Comparison of ENCODE assay signal across 10 cellular contexts in the genomic region with DNA sequence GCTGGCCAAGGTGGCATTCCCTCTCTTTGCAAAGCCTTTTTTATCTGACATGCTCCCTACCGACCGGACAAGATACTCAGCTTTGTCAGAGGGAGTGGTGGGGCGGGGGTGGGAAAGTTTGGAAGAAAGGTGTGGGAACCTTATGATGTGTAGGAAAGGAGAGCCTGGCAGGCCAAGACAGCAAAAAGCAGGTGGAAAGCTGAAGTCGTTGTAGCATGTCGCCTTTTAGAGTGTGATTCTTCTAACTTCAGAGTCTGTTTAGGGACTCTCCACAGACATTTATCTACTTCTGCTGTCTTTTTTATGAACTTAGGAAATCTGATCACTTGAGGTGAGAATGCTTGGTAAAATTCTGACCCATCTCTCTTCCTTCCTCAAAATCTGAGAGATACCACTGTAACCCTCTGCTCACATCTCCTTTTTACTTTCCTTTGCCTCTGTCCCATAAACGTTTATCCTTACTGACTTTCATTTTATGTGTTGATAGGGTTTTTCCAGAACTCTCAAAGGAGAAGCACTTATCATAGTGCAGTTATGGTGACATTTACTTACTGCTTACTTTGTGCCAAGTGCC. TPM values are rescaled to one million over a fixed set of nuclear protein-coding genes. Genes with fewer than 3 reads are reported as not detected.
DNase-seq lines count a peak whose midpoint lies in the region; ATAC-seq, FAIRE-seq and TF ChIP-seq lines count a peak whose summit lies in the region.
"Had no signal": no experiment of that assay in that cellular context is flagged by ENCODE, and none has a peak within 500 bp of the region (broad histone marks: within the 10 kb centered on the region; RNA-seq: fewer than 3 reads in every experiment).

No MANE protein-coding gene starts in this region.

- no peak for TF ChIP-seq CTCF in spleen (IDR thresholded peaks at IDR 0.05 in 8 of 11, conservative IDR thresholded peaks at IDR 0.05 in 3 of 11)

- 53 to 64% (median 60%) methylated on average over 6 of the region's 6 CpGs for WGBS in spleen, 5 donors
- 55 to 60% (median 56%) methylated on average over 6 of the region's 6 CpGs for WGBS in small intestine, 3 donors

- peaks cover 26 to 77% (median 59%) of the 10 kb centered on the region in 6 donors for H3K4me1 ChIP-seq in spleen
- H3K4me1 ChIP-seq in small intestine (ENCODE audit: control insufficient read depth in 2 of 2, insufficient read depth in 1 of 2, low read depth in 1 of 2, low read length in 1 of 2), result peaks cover 0 to 5% of the 10 kb centered on the region in 2 donors

- no peak overlapping the region for H3K9ac ChIP-seq in SK-N-MC (ENCODE audit: insufficient read length)

- H3K4me3 ChIP-seq in SK-N-MC, result no peak overlapping the region
- H3K4me3 ChIP-seq in spleen, result peak overlapping the region in 1 of 8 donors; percentile 33
- no peak overlapping the region for H3K4me3 ChIP-seq in small intestine (ENCODE audit: low read depth in 1 of 2, low read length in 2 of 2)

- TF ChIP-seq POLR2A in spleen (IDR thresholded peaks at IDR 0.05), result no peak

- H3K9me3 ChIP-seq in SK-N-MC (ENCODE audit: low read depth, low read length) (no peaks in the 10 kb centered on the region), spleen (no peaks in the 10 kb centered on the region), small intestine (ENCODE audit: control insufficient read depth, low read depth) (no peaks in the 10 kb centered on the region)

- H3K27me3 ChIP-seq in spleen (replicated peaks in 1 of 7), result no peaks in the 10 kb centered on the region
- no peaks in the 10 kb centered on the region for H3K27me3 ChIP-seq in small intestine (ENCODE audit: control insufficient read depth in 2 of 2, insufficient read depth in 2 of 2, low read length in 2 of 2)

- ATAC-seq in GM19397 (IDR thresholded peaks at IDR 0.05; ENCODE audit: unreplicated experiment) (peak; percentile 29), HG03025 (IDR thresholded peaks at IDR 0.05; ENCODE audit: low FRiP score, unreplicated experiment) (peak; percentile 52)
- ATAC-seq: HCT116 had no signal

- H3K27ac ChIP-seq in SK-N-MC (0 out of 2 replicates have a peak overlapping the region, but pooled peaks have one; percentile 2), spleen (peak overlapping the region; percentile 22 to 83 (median 62)), small intestine (ENCODE audit: low read depth in 1 of 2, low read length in 1 of 2) (peak overlapping the region in 1 of 2 donors; percentile 27)

- DNase-seq in SK-N-MC (ENCODE audit: low read depth, low spot score) (no peak), spleen (no peak), cerebellar cortex (ENCODE audit: low spot score) (no peak), small intestine (no peak), hypothalamus (lab: John Stamatoyannopoulos, UW) (no peak), iPS-NIHi7 (ENCODE audit: extremely low spot score) (no peak)

- H3K36me3 ChIP-seq in SK-N-MC (ENCODE audit: insufficient read depth, low read length), result no peaks in the 10 kb centered on the region
- no peaks in the 10 kb centered on the region for H3K36me3 ChIP-seq in spleen
- H3K36me3 ChIP-seq in small intestine (ENCODE audit: control insufficient read depth in 2 of 2, insufficient read depth in 2 of 2, low read length in 2 of 2), result no peaks in the 10 kb centered on the region

- intact Hi-C loops in spleen (cut with DNase I; ENCODE audit: low total_unique reads), result no loop called here

- FAIRE-seq in small intestine (lab: Jason Lieb, UNC), result no peak
- FAIRE-seq: islet of Langerhans had no signal

RNA-seq across cellular contexts. Expression of gene RUFY3, which starts 8.2 kb away (rescaled TPM):
- 10 to 100 TPM; 41.6 to 96.8 (median 88.3) TPM for total RNA-seq in spleen
- polyA plus RNA-seq in spleen, result 10 to 100 TPM; 19.2 to 29.1 (median 23.3) TPM
- polyA plus RNA-seq in small intestine, result 10 to 100 TPM; 13.8 to 19.7 (median 16.8) TPM

RNA-seq across cellular contexts. Expression of gene UTP3, which starts 25.2 kb away (rescaled TPM):
- 10 to 100 TPM; 29.0 to 45.1 (median 37.6) TPM for total RNA-seq in spleen
- polyA plus RNA-seq in spleen, result 10 to 100 TPM; 37.3 to 51.3 (median 47.3) TPM
- 10 to 100 TPM; 18.6 to 24.8 (median 22.1) TPM for polyA plus RNA-seq in small intestine

RNA-seq across cellular contexts. Expression of gene JCHAIN, which starts 47.2 kb away (rescaled TPM):
- total RNA-seq in spleen, result 1,000 to 10,000 TPM in 1 of 7 donors, 100 to 1,000 TPM in 6; 185 to 1,125 (median 538) TPM
- polyA plus RNA-seq in spleen, result 100 to 1,000 TPM in 1 of 3 donors, 10 to 100 TPM in 2; 64.8 to 181 (median 96.9) TPM
- 1,000 to 10,000 TPM in 1 of 3 donors, 100 to 1,000 TPM in 1, 10 to 100 TPM in 1; 42.3 to 2,753 (median 175) TPM for polyA plus RNA-seq in small intestine
